In the genomic region with DNA sequence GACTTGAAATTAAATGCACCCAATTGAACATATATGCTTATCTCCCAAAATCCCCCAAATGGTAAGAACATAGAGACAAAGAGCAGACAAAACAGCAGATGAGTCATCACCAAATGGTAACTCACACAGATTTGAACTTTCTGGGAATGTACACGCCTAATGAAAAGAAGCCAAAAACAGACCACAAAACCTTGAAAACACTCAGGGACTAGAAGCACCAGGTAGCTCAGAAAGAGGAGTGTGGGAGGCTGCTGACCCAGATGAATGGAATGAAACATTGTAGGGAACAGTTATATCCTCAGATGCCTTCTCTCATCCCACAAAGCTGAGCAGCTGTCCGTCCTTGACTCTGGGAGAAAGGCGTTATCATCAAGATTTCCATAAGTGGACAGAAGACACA, we compare ENCODE assay signal across 13 cellular contexts.
DNase-seq lines count a peak whose midpoint lies in the region; ATAC-seq and TF ChIP-seq lines count a peak whose summit lies in the region.
"Had no signal": no experiment of that assay in that cellular context is flagged by ENCODE, and none has a peak within 500 bp of the region (broad histone marks: within the 10 kb centered on the region; RNA-seq: fewer than 3 reads in every experiment).

No MANE protein-coding gene starts in this region.

- H3K4me3 Mint-ChIP-seq in activated naive CD8-positive, alpha-beta T cell, result no peak overlapping the region
- H3K4me3 Mint-ChIP-seq: B cell, endodermal cell had no signal

- TF ChIP-seq POLR2A in tibial nerve (IDR thresholded peaks at IDR 0.05), result no peak

- no peak for TF ChIP-seq CTCF in tibial nerve (IDR thresholded peaks at IDR 0.05)

- peaks cover 21% of the 10 kb centered on the region for H3K4me1 Mint-ChIP-seq in activated naive CD8-positive, alpha-beta T cell (ENCODE audit: low read depth)
- H3K4me1 Mint-ChIP-seq: B cell had no signal

- no peaks in the 10 kb centered on the region for H3K9me3 Mint-ChIP-seq in activated naive CD8-positive, alpha-beta T cell (ENCODE audit: low read depth)
- H3K9me3 Mint-ChIP-seq: endodermal cell had no signal

- ATAC-seq in GM21360 (IDR thresholded peaks at IDR 0.05; ENCODE audit: unreplicated experiment), result no peak
- ATAC-seq: Right ventricle myocardium inferior had no signal

- peak; percentile 7 for DNase-seq in stimulated activated CD4-positive, alpha-beta T cell treated with anti-CD3 and anti-CD28 coated beads, Interleukin-4, amount 100 ng/mL, for 24 hours
- no peak for DNase-seq in stimulated activated CD4-positive, alpha-beta T cell treated with anti-CD3 and anti-CD28 coated beads, Interleukin-2, amount 100 ng/mL, for 48 hours
- peak; percentile 77 for DNase-seq in islet precursor cell
- DNase-seq in tibial nerve (ENCODE audit: low spot score in 2 of 2), result no peak
- no peak for DNase-seq in NCI-H748 (lab: John Stamatoyannopoulos, UW; ENCODE audit: unreplicated experiment)
- DNase-seq in NCI-H774 (lab: John Stamatoyannopoulos, UW), result no peak
- DNase-seq: adrenal gland; endodermal cell; stimulated activated naive CD4-positive, alpha-beta T cell treated with Interleukin-2 at 50 U/mL for 16 hours had no signal

- H3K36me3 Mint-ChIP-seq in activated naive CD8-positive, alpha-beta T cell, result no peaks in the 10 kb centered on the region

- H3K4me1 ChIP-seq in tibial nerve, result no peaks in the 10 kb centered on the region
- H3K4me1 ChIP-seq: adrenal gland had no signal

- TF ChIP-seq EP300 in tibial nerve (IDR thresholded peaks at IDR 0.05), result no peak

- H3K36me3 ChIP-seq in tibial nerve, result no peaks in the 10 kb centered on the region
- H3K36me3 ChIP-seq: adrenal gland had no signal

- no peak overlapping the region for H3K4me3 ChIP-seq in tibial nerve
- H3K4me3 ChIP-seq: adrenal gland had no signal

- H3K27me3 Mint-ChIP-seq in activated naive CD8-positive, alpha-beta T cell, result peaks cover 2% of the 10 kb centered on the region
- H3K27me3 Mint-ChIP-seq: B cell had no signal

- H3K9me3 ChIP-seq in tibial nerve, result no peaks in the 10 kb centered on the region
- H3K9me3 ChIP-seq: adrenal gland had no signal

- H3K27me3 ChIP-seq in tibial nerve, result no peaks in the 10 kb centered on the region
- H3K27me3 ChIP-seq: adrenal gland had no signal

- H3K27ac Mint-ChIP-seq in activated naive CD8-positive, alpha-beta T cell, result peak overlapping the region; percentile 55
- H3K27ac Mint-ChIP-seq: B cell, endodermal cell had no signal

- H3K27ac ChIP-seq in tibial nerve, result no peak overlapping the region
- H3K27ac ChIP-seq: adrenal gland had no signal

- WGBS in tibial nerve, 2 donors, result 61 to 71% methylated on average over 3 of the region's 3 CpGs

Comparison
In these comparisons a context has a peak if more than half of its experiments do, and no peak if none do; other contexts are left out.
1. DNase-seq: peak in stimulated activated CD4-positive, alpha-beta T cell treated with anti-CD3 and anti-CD28 coated beads, Interleukin-4, amount 100 ng/mL, for 24 hours (single experiment) and islet precursor cell (single experiment); none in stimulated activated CD4-positive, alpha-beta T cell treated with anti-CD3 and anti-CD28 coated beads, Interleukin-2, amount 100 ng/mL, for 48 hours (0 of 2), tibial nerve (0 of 2), NCI-H748 (single experiment) and NCI-H774 (single experiment).